Comparison of ENCODE assay signal across 14 cellular contexts in genomic region chr2:176123847-176124273, GRCh38. TPM values are rescaled to one million over a fixed set of nuclear protein-coding genes. Genes with fewer than 3 reads are reported as not detected.
DNase-seq lines count a peak whose midpoint lies in the region; ATAC-seq and TF ChIP-seq lines count a peak whose summit lies in the region.
"Had no signal": no experiment of that assay in that cellular context is flagged by ENCODE, and none has a peak within 500 bp of the region (broad histone marks: within the 10 kb centered on the region; RNA-seq: fewer than 3 reads in every experiment).

No MANE protein-coding gene starts in this region.

- H3K9me3 Mint-ChIP-seq in activated CD8-positive, alpha-beta memory T cell treated with anti-CD3 and anti-CD28 coated beads, Interleukin-2, amount 10 ng/mL, durations not matched to agents 7 days and 5 days (ENCODE audit: low read depth), result peaks cover under 1% of the 10 kb centered on the region
- H3K9me3 Mint-ChIP-seq in activated T-helper 17 cell treated with anti-CD3 and anti-CD28 coated beads, Interleukin-2, amount 50 U/mL, for 72 hours, result no peaks in the 10 kb centered on the region
- H3K9me3 Mint-ChIP-seq: activated CD4-positive, alpha-beta memory T cell treated with anti-CD3 and anti-CD28 coated beads, Interleukin-2, amount 10 ng/mL, durations not matched to agents 7 days and 5 days; stimulated activated memory B cell treated with anti-CD40 and anti-IgM and Interleukin-4, amounts not matched to agents 10 μg/mL and 1 μg/mL and 100 μg/mL, for 72 hours had no signal

- no peak overlapping the region for H3K18ac ChIP-seq in mesenchymal stem cell (ENCODE audit: low read depth in 1 of 2, low read length in 2 of 2)

- TF ChIP-seq CTCF in suprapubic skin (IDR thresholded peaks at IDR 0.05), result no peak

- H3K27me3 Mint-ChIP-seq in activated CD8-positive, alpha-beta memory T cell treated with anti-CD3 and anti-CD28 coated beads, Interleukin-2, amount 10 ng/mL, durations not matched to agents 7 days and 5 days, result peaks cover 91% of the 10 kb centered on the region
- H3K27me3 Mint-ChIP-seq in activated T-helper 17 cell treated with anti-CD3 and anti-CD28 coated beads, Interleukin-2, amount 50 U/mL, for 72 hours, result peaks cover 70% of the 10 kb centered on the region

- H3K4me1 Mint-ChIP-seq in activated CD8-positive, alpha-beta memory T cell treated with anti-CD3 and anti-CD28 coated beads, Interleukin-2, amount 10 ng/mL, durations not matched to agents 7 days and 5 days, result peaks cover 5% of the 10 kb centered on the region
- H3K4me1 Mint-ChIP-seq in activated T-helper 17 cell treated with anti-CD3 and anti-CD28 coated beads, Interleukin-2, amount 50 U/mL, for 72 hours, result peaks cover 2% of the 10 kb centered on the region

- H3K27me3 ChIP-seq in mesenchymal stem cell (ENCODE audit: control insufficient read depth in 1 of 2, insufficient read depth in 1 of 2, low read length in 2 of 2), result peaks cover 36 to 90% of the 10 kb centered on the region in 2 experiments
- peaks cover 97% of the 10 kb centered on the region for H3K27me3 ChIP-seq in suprapubic skin

- H2BK12ac ChIP-seq in mesenchymal stem cell (ENCODE audit: low read length in 2 of 2), result no peak overlapping the region

- H3K27ac ChIP-seq in mesenchymal stem cell (ENCODE audit: low read length, poor library complexity, severe bottlenecking) (no peak overlapping the region), suprapubic skin (no peak overlapping the region)

- TF ChIP-seq EP300 in suprapubic skin (IDR thresholded peaks at IDR 0.05), result no peak

- peaks cover 4% of the 10 kb centered on the region for H3K36me3 Mint-ChIP-seq in activated CD8-positive, alpha-beta memory T cell treated with anti-CD3 and anti-CD28 coated beads, Interleukin-2, amount 10 ng/mL, durations not matched to agents 7 days and 5 days
- peaks cover 15% of the 10 kb centered on the region for H3K36me3 Mint-ChIP-seq in activated T-helper 17 cell treated with anti-CD3 and anti-CD28 coated beads, Interleukin-2, amount 50 U/mL, for 72 hours (ENCODE audit: low read depth)
- H3K36me3 Mint-ChIP-seq: stimulated activated memory B cell treated with anti-CD40 and anti-IgM and Interleukin-4, amounts not matched to agents 10 μg/mL and 1 μg/mL and 100 μg/mL, for 72 hours had no signal

- no peak overlapping the region for H4K8ac ChIP-seq in mesenchymal stem cell (ENCODE audit: low read length)

- no peak overlapping the region for H3K4ac ChIP-seq in mesenchymal stem cell (ENCODE audit: low read depth in 1 of 2, low read length in 2 of 2)

- peak overlapping the region in 1 of 2 experiments; percentile 84 for H3K4me3 ChIP-seq in mesenchymal stem cell (ENCODE audit: insufficient read depth in 1 of 2, low read depth in 1 of 2, low read length in 2 of 2)
- H3K4me3 ChIP-seq in suprapubic skin, result peak overlapping the region; percentile 62

- H3K9me3 ChIP-seq in mesenchymal stem cell (ENCODE audit: control insufficient read depth, low read length) (no peaks in the 10 kb centered on the region), suprapubic skin (no peaks in the 10 kb centered on the region)

- no peak overlapping the region for H2AK5ac ChIP-seq in mesenchymal stem cell (ENCODE audit: low read length, severe bottlenecking)

- H3K27ac Mint-ChIP-seq in activated CD8-positive, alpha-beta memory T cell treated with anti-CD3 and anti-CD28 coated beads, Interleukin-2, amount 10 ng/mL, durations not matched to agents 7 days and 5 days, result peak overlapping the region; percentile 27
- no peak overlapping the region for H3K27ac Mint-ChIP-seq in activated T-helper 17 cell treated with anti-CD3 and anti-CD28 coated beads, Interleukin-2, amount 50 U/mL, for 72 hours
- H3K27ac Mint-ChIP-seq: activated CD4-positive, alpha-beta memory T cell treated with anti-CD3 and anti-CD28 coated beads, Interleukin-2, amount 10 ng/mL, durations not matched to agents 7 days and 5 days; stimulated activated memory B cell treated with anti-CD40 and anti-IgM and Interleukin-4, amounts not matched to agents 10 μg/mL and 1 μg/mL and 100 μg/mL, for 72 hours had no signal

- no peak for ATAC-seq in activated CD8-positive, alpha-beta memory T cell treated with anti-CD3 and anti-CD28 coated beads, Interleukin-2, amount 10 ng/mL, durations not matched to agents 7 days and 5 days
- no peak for ATAC-seq in activated T-helper 17 cell treated with anti-CD3 and anti-CD28 coated beads, Interleukin-2, amount 50 U/mL, for 72 hours (replicated peaks)
- ATAC-seq: stimulated activated memory B cell treated with anti-CD40 and anti-IgM and Interleukin-4, amounts not matched to agents 10 μg/mL and 1 μg/mL and 100 μg/mL, for 72 hours had no signal

- peak overlapping the region; percentile 69 for H3K4me2 ChIP-seq in mesenchymal stem cell (ENCODE audit: low read length, poor library complexity, severe bottlenecking)

- no peak overlapping the region for H3K4me3 Mint-ChIP-seq in activated CD8-positive, alpha-beta memory T cell treated with anti-CD3 and anti-CD28 coated beads, Interleukin-2, amount 10 ng/mL, durations not matched to agents 7 days and 5 days
- H3K4me3 Mint-ChIP-seq in activated T-helper 17 cell treated with anti-CD3 and anti-CD28 coated beads, Interleukin-2, amount 50 U/mL, for 72 hours, result peak overlapping the region; percentile 12
- H3K4me3 Mint-ChIP-seq: activated CD4-positive, alpha-beta memory T cell treated with anti-CD3 and anti-CD28 coated beads, Interleukin-2, amount 10 ng/mL, durations not matched to agents 7 days and 5 days; stimulated activated memory B cell treated with anti-CD40 and anti-IgM and Interleukin-4, amounts not matched to agents 10 μg/mL and 1 μg/mL and 100 μg/mL, for 72 hours had no signal

- H2BK15ac ChIP-seq in mesenchymal stem cell (ENCODE audit: low read depth, poor library complexity, severe bottlenecking), result no peak overlapping the region

- no peaks in the 10 kb centered on the region for H3K36me3 ChIP-seq in mesenchymal stem cell (ENCODE audit: control insufficient read depth in 1 of 2, insufficient read depth in 2 of 2, low read depth in 1 of 2, low read length in 2 of 2)
- no peaks in the 10 kb centered on the region for H3K36me3 ChIP-seq in suprapubic skin

- no peak overlapping the region for H2AFZ ChIP-seq in mesenchymal stem cell (ENCODE audit: low read depth, low read length)

- CTCF ChIA-PET in activated CD8-positive, alpha-beta memory T cell treated with anti-CD3 and anti-CD28 coated beads, Interleukin-2, amount 10 ng/mL, durations not matched to agents 7 days and 5 days (lab: Charles Lee), result no interaction called here

- no peak for TF ChIP-seq POLR2A in suprapubic skin (IDR thresholded peaks at IDR 0.05)

- peak overlapping the region; percentile 69 for H3K9ac ChIP-seq in mesenchymal stem cell (ENCODE audit: low read length)

- no peak overlapping the region for H3K14ac ChIP-seq in mesenchymal stem cell (ENCODE audit: low read length in 2 of 2)

- H3K23ac ChIP-seq in mesenchymal stem cell (ENCODE audit: low read length in 2 of 2), result no peak overlapping the region

- H4K91ac ChIP-seq in mesenchymal stem cell (ENCODE audit: low read length), result no peak overlapping the region

- H2BK120ac ChIP-seq in mesenchymal stem cell (ENCODE audit: low read depth, low read length), result no peak overlapping the region

- no peak overlapping the region for H2BK5ac ChIP-seq in mesenchymal stem cell (ENCODE audit: low read depth, low read length, poor library complexity, severe bottlenecking)

- 5% methylated on average over 21 of the region's 21 CpGs for WGBS in mesenchymal stem cell
- WGBS in suprapubic skin, result 25% methylated on average over 21 of the region's 21 CpGs

- H3K79me1 ChIP-seq in mesenchymal stem cell (replicated peaks; ENCODE audit: low read length, poor library complexity, severe bottlenecking), result no peaks in the 10 kb centered on the region

- no peak for DNase-seq in activated CD8-positive, alpha-beta memory T cell treated with anti-CD3 and anti-CD28 coated beads, Interleukin-2, amount 10 ng/mL, durations not matched to agents 7 days and 5 days
- DNase-seq in activated CD8-positive, alpha-beta memory T cell treated with anti-CD3 and anti-CD28 coated beads, Interleukin-2, amount 50 U/mL, for 4 hours, result no peak
- DNase-seq in mesenchymal stem cell (no peak), suprapubic skin (ENCODE audit: low spot score in 2 of 2) (no peak), NCI-H345 (lab: John Stamatoyannopoulos, UW) (no peak), NCI-H526 (lab: John Stamatoyannopoulos, UW) (no peak), DMS114 treated with DMSO at 0.1 percent for 48 hours (lab: John Stamatoyannopoulos, UW; ENCODE audit: unreplicated experiment) (no peak)
- DNase-seq: activated CD4-positive, alpha-beta memory T cell treated with anti-CD3 and anti-CD28 coated beads, Interleukin-2, amount 10 ng/mL, durations not matched to agents 7 days and 5 days; erythroblast; NCI-H1092 treated with DMSO at 0.1 percent for 48 hours; NCI-H774 had no signal

- H3K4me1 ChIP-seq in mesenchymal stem cell (ENCODE audit: control insufficient read depth, insufficient read depth, low read depth, low read length) (peaks cover 25% of the 10 kb centered on the region), suprapubic skin (peaks cover 37% of the 10 kb centered on the region)

RNA-seq across cellular contexts. Expression of gene HOXD9, which starts 1.3 kb away (rescaled TPM):
- not detected for total RNA-seq in activated CD8-positive, alpha-beta memory T cell treated with anti-CD3 and anti-CD28 coated beads, Interleukin-2, amount 10 ng/mL, durations not matched to agents 7 days and 5 days
- not detected for total RNA-seq in activated T-helper 17 cell treated with anti-CD3 and anti-CD28 coated beads, Interleukin-2, amount 50 U/mL, for 72 hours
- polyA plus RNA-seq in mesenchymal stem cell (2013, experiment 1 of 2), result not detected
- not detected for polyA plus RNA-seq in mesenchymal stem cell (2013, experiment 2 of 2)
- total RNA-seq in suprapubic skin, result 1 to 10 TPM in 2 of 4 donors, under 1 TPM in 1, not detected in 1; 0.26 to 3.1 (median 2.6) TPM
- total RNA-seq: activated CD4-positive, alpha-beta memory T cell treated with anti-CD3 and anti-CD28 coated beads, Interleukin-2, amount 10 ng/mL, durations not matched to agents 7 days and 5 days had no signal

RNA-seq across cellular contexts. Expression of gene HOXD8, which starts 5.6 kb away (rescaled TPM):
- not detected for total RNA-seq in activated CD8-positive, alpha-beta memory T cell treated with anti-CD3 and anti-CD28 coated beads, Interleukin-2, amount 10 ng/mL, durations not matched to agents 7 days and 5 days
- total RNA-seq in activated T-helper 17 cell treated with anti-CD3 and anti-CD28 coated beads, Interleukin-2, amount 50 U/mL, for 72 hours, result not detected
- 0.11 TPM for polyA plus RNA-seq in mesenchymal stem cell (2013, experiment 1 of 2)
- polyA plus RNA-seq in mesenchymal stem cell (2013, experiment 2 of 2), result 0.19 TPM
- total RNA-seq in suprapubic skin, result 1 to 10 TPM; 1.4 to 6.0 (median 2.6) TPM
- total RNA-seq: activated CD4-positive, alpha-beta memory T cell treated with anti-CD3 and anti-CD28 coated beads, Interleukin-2, amount 10 ng/mL, durations not matched to agents 7 days and 5 days had no signal

RNA-seq across cellular contexts. Expression of gene HOXD10, which starts 7.3 kb away (rescaled TPM):
- total RNA-seq in activated CD8-positive, alpha-beta memory T cell treated with anti-CD3 and anti-CD28 coated beads, Interleukin-2, amount 10 ng/mL, durations not matched to agents 7 days and 5 days, result not detected
- not detected for total RNA-seq in activated T-helper 17 cell treated with anti-CD3 and anti-CD28 coated beads, Interleukin-2, amount 50 U/mL, for 72 hours
- not detected for polyA plus RNA-seq in mesenchymal stem cell (2013, experiment 1 of 2)
- polyA plus RNA-seq in mesenchymal stem cell (2013, experiment 2 of 2), result not detected
- under 1 TPM in 2 of 4 donors, not detected in 2; 0.56 to 0.59 TPM for total RNA-seq in suprapubic skin
- total RNA-seq: activated CD4-positive, alpha-beta memory T cell treated with anti-CD3 and anti-CD28 coated beads, Interleukin-2, amount 10 ng/mL, durations not matched to agents 7 days and 5 days; myocyte had no signal

RNA-seq across cellular contexts. Expression of gene HOXD11, which starts 16.8 kb away (rescaled TPM):
- total RNA-seq in activated CD8-positive, alpha-beta memory T cell treated with anti-CD3 and anti-CD28 coated beads, Interleukin-2, amount 10 ng/mL, durations not matched to agents 7 days and 5 days, result not detected
- not detected for total RNA-seq in activated T-helper 17 cell treated with anti-CD3 and anti-CD28 coated beads, Interleukin-2, amount 50 U/mL, for 72 hours
- not detected for polyA plus RNA-seq in mesenchymal stem cell (2013, experiment 1 of 2)
- polyA plus RNA-seq in mesenchymal stem cell (2013, experiment 2 of 2), result not detected
- not detected for total RNA-seq in suprapubic skin
- total RNA-seq: activated CD4-positive, alpha-beta memory T cell treated with anti-CD3 and anti-CD28 coated beads, Interleukin-2, amount 10 ng/mL, durations not matched to agents 7 days and 5 days; myocyte had no signal

RNA-seq across cellular contexts. Expression of gene HOXD12, which starts 24.3 kb away (rescaled TPM):
- not detected for total RNA-seq in activated CD8-positive, alpha-beta memory T cell treated with anti-CD3 and anti-CD28 coated beads, Interleukin-2, amount 10 ng/mL, durations not matched to agents 7 days and 5 days
- not detected for total RNA-seq in activated T-helper 17 cell treated with anti-CD3 and anti-CD28 coated beads, Interleukin-2, amount 50 U/mL, for 72 hours
- not detected for polyA plus RNA-seq in mesenchymal stem cell (2013, experiment 1 of 2)
- not detected for polyA plus RNA-seq in mesenchymal stem cell (2013, experiment 2 of 2)
- not detected for total RNA-seq in suprapubic skin
- total RNA-seq: activated CD4-positive, alpha-beta memory T cell treated with anti-CD3 and anti-CD28 coated beads, Interleukin-2, amount 10 ng/mL, durations not matched to agents 7 days and 5 days; myocyte had no signal
